ENCODE assay signal across 19 cellular contexts in the genomic region with DNA sequence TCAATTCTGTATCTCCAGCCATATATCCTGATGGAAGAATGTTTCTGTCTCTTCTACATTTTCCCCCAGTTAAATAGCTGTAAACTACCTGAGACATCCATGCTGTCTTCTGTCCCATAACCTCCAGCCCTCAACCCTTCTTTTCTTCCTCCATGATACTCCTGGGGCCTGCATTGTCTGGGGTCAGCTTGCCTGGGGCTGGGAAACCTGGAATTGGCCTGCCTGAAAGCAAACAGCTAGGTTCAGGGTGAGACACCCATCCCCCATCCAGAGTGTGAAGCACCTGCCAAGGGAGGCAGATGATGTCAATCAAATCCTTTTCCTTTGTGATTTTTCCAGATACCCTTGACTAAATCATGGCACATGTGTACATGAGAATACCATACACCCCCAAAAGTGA.
"Had no signal": no experiment of that assay in that cellular context is flagged by ENCODE, and none has a peak within 500 bp of the region (broad histone marks: within the 10 kb centered on the region; RNA-seq: fewer than 3 reads in every experiment).

No MANE protein-coding gene starts in this region.

- H3K4me1 ChIP-seq: pancreas, suprapubic skin, thyroid gland had no signal

- H3K9me3 ChIP-seq: heart left ventricle, pancreas, suprapubic skin, thyroid gland had no signal

- H3K4me3 Mint-ChIP-seq: mesothelial cell of epicardium, natural killer cell, type B pancreatic cell had no signal

- DNase-seq: effector CD4-positive, alpha-beta T cell; heart left ventricle; hippocampal formation; islet precursor cell; mammary epithelial cell; natural killer cell; occipital lobe; pancreas; right cardiac atrium; small intestine; stimulated activated CD4-positive, alpha-beta T cell treated with anti-CD3 and anti-CD28 coated beads, Interleukin-12 subunit alpha, Interleukin-12 subunit beta, amount 100 ng/mL, for 4 hours; stimulated activated naive CD8-positive, alpha-beta T cell treated with anti-CD3 and anti-CD28 coated beads, Interleukin-15, Interleukin-2, amounts not matched to agents 100 U/mL and 50 U/mL, for 24 hours; thyroid gland had no signal

- H3K4me1 Mint-ChIP-seq: mesothelial cell of epicardium, natural killer cell had no signal

- H3K27ac ChIP-seq: coronary artery, heart left ventricle, pancreas, suprapubic skin, thyroid gland had no signal

- ATAC-seq: heart left ventricle; left lobe of liver; natural killer cell; pancreas; right cardiac atrium; stimulated activated naive CD8-positive, alpha-beta T cell treated with anti-CD3 and anti-CD28 coated beads, Interleukin-15, Interleukin-2, amounts not matched to agents 100 U/mL and 50 U/mL, for 24 hours had no signal

- H3K4me3 ChIP-seq: coronary artery, heart left ventricle, pancreas, suprapubic skin, thyroid gland had no signal

- H3K36me3 ChIP-seq: heart left ventricle, pancreas, suprapubic skin, thyroid gland had no signal

- H3K27me3 ChIP-seq: heart left ventricle, pancreas, suprapubic skin, thyroid gland had no signal

- H3K9me3 Mint-ChIP-seq: mesothelial cell of epicardium, type B pancreatic cell had no signal

- H3K27ac Mint-ChIP-seq: mesothelial cell of epicardium, natural killer cell, progenitor cell of endocrine pancreas, type B pancreatic cell had no signal

- H3K36me3 Mint-ChIP-seq: mesothelial cell of epicardium, natural killer cell, type B pancreatic cell had no signal
